24 cellular contexts compared by ENCODE assay signal in the genomic region with DNA sequence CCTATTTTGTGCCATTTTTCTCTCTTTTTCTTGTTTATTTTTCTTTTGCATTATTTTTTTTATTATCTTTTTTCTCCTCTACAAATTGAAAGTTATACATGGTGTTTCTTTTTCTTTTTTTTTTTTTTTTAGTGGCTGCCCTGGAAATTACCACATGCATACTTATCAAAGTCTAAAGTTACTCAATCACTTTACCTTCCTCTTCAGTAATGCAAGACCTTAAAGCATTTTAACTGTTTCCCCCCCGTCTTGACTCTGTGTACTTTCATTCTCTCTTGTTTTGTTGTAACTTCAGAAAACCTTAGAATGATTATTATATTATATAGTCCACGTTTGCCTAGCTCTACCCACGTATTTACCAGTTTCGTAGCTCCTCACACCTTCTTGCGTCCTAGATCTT.
"Had no signal": no experiment of that assay in that cellular context is flagged by ENCODE, and none has a peak within 500 bp of the region (broad histone marks: within the 10 kb centered on the region; RNA-seq: fewer than 3 reads in every experiment).

No MANE protein-coding gene starts in this region.

- H3K36me3 ChIP-seq: pancreas, right atrium auricular region, thyroid gland, upper lobe of right lung had no signal

- H3K4me3 ChIP-seq: pancreas, psoas muscle, right atrium auricular region, thyroid gland, upper lobe of right lung had no signal

- H3K27me3 Mint-ChIP-seq: activated CD8-positive, alpha-beta T cell treated with anti-CD3 and anti-CD28 coated beads for 36 hours; stimulated activated naive CD8-positive, alpha-beta T cell treated with anti-CD3 and anti-CD28 coated beads, Interleukin-15, Interleukin-2, amounts not matched to agents 100 ng/mL and 50 ng/mL, for 24 hours had no signal

- H3K9me3 ChIP-seq: pancreas, psoas muscle, thyroid gland, upper lobe of right lung had no signal

- ATAC-seq: activated CD8-positive, alpha-beta memory T cell treated with anti-CD3 and anti-CD28 coated beads, Interleukin-2, amount 10 ng/mL, durations not matched to agents 7 days and 5 days; activated CD8-positive, alpha-beta T cell treated with anti-CD3 and anti-CD28 coated beads for 36 hours; natural killer cell treated with Interleukin-12 subunit alpha and Interleukin-12 subunit beta and Interleukin-15 and Interleukin-18, amount 100 ng/mL, for 72 hours; pancreas; psoas muscle; upper lobe of right lung had no signal

- H3K27ac Mint-ChIP-seq: activated CD8-positive, alpha-beta memory T cell treated with anti-CD3 and anti-CD28 coated beads, Interleukin-2, amount 10 ng/mL, durations not matched to agents 7 days and 5 days; activated CD8-positive, alpha-beta T cell treated with anti-CD3 and anti-CD28 coated beads for 36 hours; activated naive CD4-positive, alpha-beta T cell treated with anti-CD3 and anti-CD28 coated beads, Interleukin-2, amount 10 ng/mL, durations not matched to agents 7 days and 5 days; memory B cell; natural killer cell treated with Interleukin-12 subunit alpha and Interleukin-12 subunit beta and Interleukin-15 and Interleukin-18, amount 100 ng/mL, for 72 hours; stimulated activated naive CD8-positive, alpha-beta T cell treated with anti-CD3 and anti-CD28 coated beads, Interleukin-15, Interleukin-2, amounts not matched to agents 100 ng/mL and 50 ng/mL, for 24 hours had no signal

- H3K4me1 ChIP-seq: pancreas, psoas muscle, right atrium auricular region had no signal

- H3K4me3 Mint-ChIP-seq: activated CD8-positive, alpha-beta memory T cell treated with anti-CD3 and anti-CD28 coated beads, Interleukin-2, amount 10 ng/mL, durations not matched to agents 7 days and 5 days; activated CD8-positive, alpha-beta T cell treated with anti-CD3 and anti-CD28 coated beads for 36 hours; activated naive CD4-positive, alpha-beta T cell treated with anti-CD3 and anti-CD28 coated beads, Interleukin-2, amount 10 ng/mL, durations not matched to agents 7 days and 5 days; memory B cell; natural killer cell treated with Interleukin-12 subunit alpha and Interleukin-12 subunit beta and Interleukin-15 and Interleukin-18, amount 100 ng/mL, for 72 hours; stimulated activated naive CD8-positive, alpha-beta T cell treated with anti-CD3 and anti-CD28 coated beads, Interleukin-15, Interleukin-2, amounts not matched to agents 100 ng/mL and 50 ng/mL, for 24 hours had no signal

- H3K27ac ChIP-seq: pancreas, psoas muscle, right atrium auricular region, thyroid gland, upper lobe of right lung had no signal

- FAIRE-seq: endometrium, kidney, pancreas had no signal

- DNase-seq: activated CD4-positive, alpha-beta T cell treated with anti-CD3 and anti-CD28 coated beads for 48 hours; activated CD8-positive, alpha-beta memory T cell treated with anti-CD3 and anti-CD28 coated beads, Interleukin-2, amount 10 ng/mL, durations not matched to agents 7 days and 5 days; activated CD8-positive, alpha-beta T cell treated with anti-CD3 and anti-CD28 coated beads for 36 hours; activated effector memory CD4-positive, alpha-beta T cell treated with anti-CD3 and anti-CD28 coated beads, Interleukin-2, amount 50 U/mL, for 16 hours; activated naive CD4-positive, alpha-beta T cell treated with anti-CD3 and anti-CD28 coated beads, Interleukin-2, amount 10 ng/mL, durations not matched to agents 7 days and 5 days; activated T-cell treated with anti-CD3 and anti-CD28 coated beads for 4 hours; amygdala; cerebellar nuclear complex; cortex of kidney; effector CD4-positive, alpha-beta T cell; erythroblast; foreskin fibroblast; kidney; pancreas; psoas muscle; stimulated activated CD4-positive, alpha-beta T cell treated with anti-CD3 and anti-CD28 coated beads, Interleukin-1b, Interleukin-23, amount 100 ng/mL, for 48 hours; substantia nigra; thyroid gland had no signal

- H3K36me3 Mint-ChIP-seq: activated naive CD4-positive, alpha-beta T cell treated with anti-CD3 and anti-CD28 coated beads, Interleukin-2, amount 10 ng/mL, durations not matched to agents 7 days and 5 days; memory B cell; natural killer cell treated with Interleukin-12 subunit alpha and Interleukin-12 subunit beta and Interleukin-15 and Interleukin-18, amount 100 ng/mL, for 72 hours had no signal

- H3K4me1 Mint-ChIP-seq: activated CD8-positive, alpha-beta memory T cell treated with anti-CD3 and anti-CD28 coated beads, Interleukin-2, amount 10 ng/mL, durations not matched to agents 7 days and 5 days; activated naive CD4-positive, alpha-beta T cell treated with anti-CD3 and anti-CD28 coated beads, Interleukin-2, amount 10 ng/mL, durations not matched to agents 7 days and 5 days had no signal

- H3K27me3 ChIP-seq: pancreas, right atrium auricular region, thyroid gland, upper lobe of right lung had no signal

- H3K9me3 Mint-ChIP-seq: activated CD8-positive, alpha-beta T cell treated with anti-CD3 and anti-CD28 coated beads for 36 hours; activated naive CD4-positive, alpha-beta T cell treated with anti-CD3 and anti-CD28 coated beads, Interleukin-2, amount 10 ng/mL, durations not matched to agents 7 days and 5 days; memory B cell; natural killer cell treated with Interleukin-12 subunit alpha and Interleukin-12 subunit beta and Interleukin-15 and Interleukin-18, amount 100 ng/mL, for 72 hours; stimulated activated naive CD8-positive, alpha-beta T cell treated with anti-CD3 and anti-CD28 coated beads, Interleukin-15, Interleukin-2, amounts not matched to agents 100 ng/mL and 50 ng/mL, for 24 hours had no signal
